Comparison of ENCODE assay signal across 8 cellular contexts in genomic region chr17:57045868-57046671, GRCh38. TPM values are rescaled to one million over a fixed set of nuclear protein-coding genes. Genes with fewer than 3 reads are reported as not detected.
DNase-seq lines count a peak whose midpoint lies in the region; ATAC-seq and TF ChIP-seq lines count a peak whose summit lies in the region.

No MANE protein-coding gene starts in this region.

- H3K36me3 ChIP-seq in BJ (ENCODE audit: control insufficient read depth, insufficient read depth, low read length) (no peaks in the 10 kb centered on the region), ovary (no peaks in the 10 kb centered on the region), WERI-Rb-1 (no peaks in the 10 kb centered on the region)

- H3K36me3 Mint-ChIP-seq in WTC11 = no peaks in the 10 kb centered on the region
- no peaks in the 10 kb centered on the region for H3K36me3 Mint-ChIP-seq in dendritic cell treated with granulocyte-macrophage colony-stimulating factor and Interleukin-4, amounts not matched to agents 40 ng/mL and 50 ng/mL, for 4 days (ENCODE audit: low read depth)

- no peak overlapping the region for H3K27ac ChIP-seq in ovary
- no peak overlapping the region for H3K27ac ChIP-seq in WERI-Rb-1

- no peak for TF ChIP-seq EP300 in ovary (IDR thresholded peaks at IDR 0.05)

- H3K27ac Mint-ChIP-seq in WTC11 = no peak overlapping the region
- H3K27ac Mint-ChIP-seq in dendritic cell treated with granulocyte-macrophage colony-stimulating factor and Interleukin-4, amounts not matched to agents 40 ng/mL and 50 ng/mL, for 4 days = peak overlapping the region; percentile 92

- TF ChIP-seq CTCF in BJ (IDR thresholded peaks at IDR 0.05; ENCODE audit: insufficient read depth, low read depth, low read length) (no peak), WTC11 (IDR thresholded peaks at IDR 0.05) (no peak), ovary (IDR thresholded peaks at IDR 0.05) (no peak), WERI-Rb-1 (IDR thresholded peaks at IDR 0.05; ENCODE audit: low read depth, low read length) (no peak)

- no peaks in the 10 kb centered on the region for H3K9me3 ChIP-seq in ovary
- no peaks in the 10 kb centered on the region for H3K9me3 ChIP-seq in WERI-Rb-1 (ENCODE audit: severe bottlenecking)

- H3K27me3 Mint-ChIP-seq in WTC11 (ENCODE audit: low read depth) = no peaks in the 10 kb centered on the region
- H3K27me3 Mint-ChIP-seq in dendritic cell treated with granulocyte-macrophage colony-stimulating factor and Interleukin-4, amounts not matched to agents 40 ng/mL and 50 ng/mL, for 4 days = peaks cover 56% of the 10 kb centered on the region

- CTCF ChIA-PET in BJ (lab: Yijun Ruan, JAX) (interaction anchor here (0.8 to 1.5 kb wide), 2 partner anchors 11 to 27 kb away, joined by 3 read pairs; no protein-coding TSS in a partner anchor), WTC11 (lab: Charles Lee) (interaction anchor here (1.7 kb wide), 1 partner anchor 85 kb away, joined by 4 read pairs; the partner anchor contains the start of gene COIL)

- DNase-seq in BJ (ENCODE audit: low read depth) (no peak), WTC11 (ENCODE audit: low spot score) (peak; percentile 36), ovary (peak in 1 of 5 donors; percentile 19), ureter (ENCODE audit: low spot score) (no peak), SHP77 (lab: John Stamatoyannopoulos, UW) (no peak), WERI-Rb-1 (no peak)

- no peak for TF ChIP-seq POLR2A in ovary (IDR thresholded peaks at IDR 0.05)

- peaks cover 26% of the 10 kb centered on the region for H3K4me1 Mint-ChIP-seq in WTC11
- H3K4me1 Mint-ChIP-seq in dendritic cell treated with granulocyte-macrophage colony-stimulating factor and Interleukin-4, amounts not matched to agents 40 ng/mL and 50 ng/mL, for 4 days (ENCODE audit: low read depth) = peaks cover 30% of the 10 kb centered on the region

- ATAC-seq in GM21717 (IDR thresholded peaks at IDR 0.05; ENCODE audit: unreplicated experiment) (peak; percentile 79), WTC11 (peak; percentile 50)

- H3K9me3 Mint-ChIP-seq in WTC11 = peaks cover 3% of the 10 kb centered on the region; the same call in 1 of the 2 replicates
- no peaks in the 10 kb centered on the region for H3K9me3 Mint-ChIP-seq in dendritic cell treated with granulocyte-macrophage colony-stimulating factor and Interleukin-4, amounts not matched to agents 40 ng/mL and 50 ng/mL, for 4 days

- H3K27me3 ChIP-seq in BJ (ENCODE audit: control insufficient read depth, insufficient read depth, low read length) (peaks cover 17% of the 10 kb centered on the region), ovary (no peaks in the 10 kb centered on the region), WERI-Rb-1 (ENCODE audit: insufficient read depth, low read depth, severe bottlenecking) (no peaks in the 10 kb centered on the region)

- H3K4me3 ChIP-seq in BJ (ENCODE audit: low read depth, low read length) = peak overlapping the region; percentile 8; the same call in 1 of the 2 replicates
- peak overlapping the region; percentile 27 for H3K4me3 ChIP-seq in ovary
- H3K4me3 ChIP-seq in WERI-Rb-1 (ENCODE audit: low read depth, low read length) = no peak overlapping the region

- H3K4me3 Mint-ChIP-seq in WTC11 = no peak overlapping the region
- peak overlapping the region; percentile 86 for H3K4me3 Mint-ChIP-seq in dendritic cell treated with granulocyte-macrophage colony-stimulating factor and Interleukin-4, amounts not matched to agents 40 ng/mL and 50 ng/mL, for 4 days

- 5 to 36% (median 12%) methylated on average over 8 to 67 of the region's 67 CpGs for WGBS in ovary, 3 donors

- H3K4me1 ChIP-seq in ovary (ENCODE audit: insufficient read depth) = peaks cover 5% of the 10 kb centered on the region

- POLR2A ChIA-PET in BJ (lab: Charles Lee) (no interaction called here), WTC11 (lab: Charles Lee) (no interaction called here)

- intact Hi-C loops in dendritic cell treated with granulocyte-macrophage colony-stimulating factor and Interleukin-4, amounts not matched to agents 40 ng/mL and 50 ng/mL, for 4 days (cut with micrococcal nuclease) = loop anchor here (5.0 kb wide), 1 partner anchor 41 kb away; the partner anchor contains the start of gene AKAP1
- intact Hi-C loops in ovary (cut with DNase I) = no loop called here

TF ChIP-seq in WTC11, 78 proteins besides CTCF, POLR2A, EP300 and RAD21:
- TF ChIP-seq FOXK1 (CRISPR knock-in tag; IDR thresholded peaks at IDR 0.05) = no peak
- no peak for TF ChIP-seq CDX4 (CRISPR knock-in tag; IDR thresholded peaks at IDR 0.05; ENCODE audit: borderline replicate concordance)
- TF ChIP-seq ZBTB21 (CRISPR knock-in tag; IDR thresholded peaks at IDR 0.05; ENCODE audit: borderline replicate concordance) = no peak
- TF ChIP-seq ZNF532 (CRISPR knock-in tag; IDR thresholded peaks at IDR 0.05; ENCODE audit: borderline replicate concordance) = no peak
- no peak for TF ChIP-seq USF2 (CRISPR knock-in tag; IDR thresholded peaks at IDR 0.05)
- 0 out of 2 replicates have a peak, but pooled peaks have one; percentile 28 for TF ChIP-seq PRDM15 (CRISPR knock-in tag; IDR thresholded peaks at IDR 0.05)

RNA-seq across cellular contexts. Expression of gene AKAP1, which starts 39.0 kb away (rescaled TPM):
- polyA plus RNA-seq in BJ (2011; rRNA removed) (8.1 and 15.7 TPM in 2 replicates), ovary (10 to 100 TPM; 21.5 to 30.4 TPM)
- 18.9 and 21.2 TPM in 2 replicates for polyA minus RNA-seq in BJ (2011; rRNA and poly(A)+ RNA removed)
- total RNA-seq in WTC11 (2021) (55.9 to 74.5 TPM (median 56.2 TPM) in 3 replicates), ovary (10 to 100 TPM; 20.0 to 45.2 (median 34.1) TPM), ureter (76.7 TPM)
